Comparison of ENCODE assay signal across 8 cellular contexts in the genomic region with DNA sequence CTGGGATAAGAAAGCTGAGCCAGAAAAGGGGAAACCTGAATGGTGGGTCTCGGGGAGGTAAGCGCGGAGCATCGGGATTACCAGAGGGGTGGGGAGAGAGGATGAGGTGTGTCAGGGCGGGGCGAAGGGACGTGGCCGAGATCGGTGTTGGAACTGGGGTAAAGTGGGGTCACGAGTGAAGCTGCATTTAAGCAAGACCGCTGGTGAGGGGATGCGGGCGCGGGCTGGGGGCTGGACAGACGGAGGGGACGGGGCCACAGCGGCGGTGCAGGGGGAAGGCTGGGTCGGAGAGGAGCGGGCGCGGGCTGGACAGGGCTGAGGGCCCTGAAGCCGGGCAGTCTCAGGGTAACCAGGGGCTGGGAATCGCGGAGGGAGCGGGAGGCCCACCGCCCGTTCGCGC. TPM values are rescaled to one million over a fixed set of nuclear protein-coding genes. Genes with fewer than 3 reads are reported as not detected.
A peak's percentile ranks its signal among the peaks of the same experiment; 100 is the strongest.
DNase-seq lines count a peak whose midpoint lies in the region; ATAC-seq, FAIRE-seq and TF ChIP-seq lines count a peak whose summit lies in the region.
"Not testable (repeated sequence)": the region's sequence is repeated elsewhere in the genome, so short reads cannot be mapped to it uniquely, and the experiment has no call there.

No MANE protein-coding gene starts in this region.

- H3K36me3 Mint-ChIP-seq in activated naive CD4-positive, alpha-beta T cell treated with anti-CD3 and anti-CD28 coated beads for 36 hours (ENCODE audit: low read depth) = not testable (repeated sequence)

- FAIRE-seq in HepG2 (lab: Jason Lieb, UNC) = not testable (repeated sequence)

- not testable (repeated sequence) for TF ChIP-seq EP300 in HepG2 (IDR thresholded peaks at IDR 0.05; ENCODE audit: low read depth in 2 of 2, low read length in 2 of 2); HepG2 (CRISPR knock-in tag; IDR thresholded peaks at IDR 0.05; ENCODE audit: borderline replicate concordance); sigmoid colon (IDR thresholded peaks at IDR 0.05)

- not testable (repeated sequence) for BruUV-seq in HepG2 (replicated peaks; lab: Mats Ljungman, UMichigan)

- not testable (repeated sequence) for H3K4me1 ChIP-seq in BE2C
- H3K4me1 ChIP-seq in HepG2 (ENCODE audit: insufficient read depth, low read length) (peaks cover 23% of the 10 kb centered on the region), sigmoid colon (peaks cover 0 to 23% (median 20%) of the 10 kb centered on the region in 4 donors)

- under 1% methylated on average over 23 of the region's 30 CpGs for WGBS in HepG2 (ENCODE audit: low lambda C conversion rate)
- WGBS in sigmoid colon, 2 donors = 1% methylated on average over 25 to 27 of the region's 30 CpGs

- H3K27me3 Mint-ChIP-seq in activated naive CD4-positive, alpha-beta T cell treated with anti-CD3 and anti-CD28 coated beads for 36 hours (ENCODE audit: low read depth) = not testable (repeated sequence)

- not testable (repeated sequence) for H3K27ac ChIP-seq in HepG2 (ENCODE audit: extremely low read length, insufficient read depth, low read length)
- peak overlapping the region; percentile 85 to 88 (median 86) for H3K27ac ChIP-seq in sigmoid colon

- DNase-seq in BE2C (peak; percentile 11), NCI-H69 (lab: John Stamatoyannopoulos, UW) (peak; percentile 29), sigmoid colon (peak; percentile 67)
- peak; percentile 22 for DNase-seq in activated naive CD4-positive, alpha-beta T cell treated with anti-CD3 and anti-CD28 coated beads for 36 hours
- DNase-seq in epithelial cell of proximal tubule (ENCODE audit: low read depth); HepG2 (ENCODE audit: low spot score): not testable (repeated sequence)

- TF ChIP-seq CTCF in BE2C (IDR thresholded peaks at IDR 0.05; ENCODE audit: low read depth, low read length); epithelial cell of proximal tubule (conservative IDR thresholded peaks at IDR 0.05; ENCODE audit: low read depth, low read length); HepG2 (CRISPR knock-in tag; IDR thresholded peaks at IDR 0.05); sigmoid colon (IDR thresholded peaks at IDR 0.05): not testable (repeated sequence)

- peak overlapping the region; percentile 71 for H3K9ac ChIP-seq in HepG2 (ENCODE audit: insufficient read depth, low read depth, low read length)

- H3K9me3 ChIP-seq in BE2C; HepG2 (ENCODE audit: low read length); sigmoid colon: not testable (repeated sequence)

- CTCF ChIA-PET in activated naive CD4-positive, alpha-beta T cell treated with anti-CD3 and anti-CD28 coated beads for 36 hours (lab: Charles Lee); HepG2 (lab: Yijun Ruan, JAX; ENCODE audit: low intra/inter-chr PET ratio, low total read pairs): not testable (repeated sequence)

- not testable (repeated sequence) for TF ChIP-seq POLR2A in HepG2 (IDR thresholded peaks at IDR 0.05; ENCODE audit: insufficient read depth in 1 of 2, low read depth in 2 of 2, low read length in 2 of 2); sigmoid colon (IDR thresholded peaks at IDR 0.05)

- peak overlapping the region; percentile 86 for H3K4me3 Mint-ChIP-seq in activated naive CD4-positive, alpha-beta T cell treated with anti-CD3 and anti-CD28 coated beads for 36 hours

- H3K27ac Mint-ChIP-seq in activated naive CD4-positive, alpha-beta T cell treated with anti-CD3 and anti-CD28 coated beads for 36 hours = peak overlapping the region; percentile 75

- H3K4me1 Mint-ChIP-seq in activated naive CD4-positive, alpha-beta T cell treated with anti-CD3 and anti-CD28 coated beads for 36 hours (ENCODE audit: low read depth) = peaks cover 18% of the 10 kb centered on the region

- H3K79me2 ChIP-seq in HepG2 (ENCODE audit: insufficient read depth, low read length) = not testable (repeated sequence)

- not testable (repeated sequence) for H4K20me1 ChIP-seq in HepG2 (ENCODE audit: insufficient read depth, low read length)

- peak overlapping the region; percentile 86 for H3K4me2 ChIP-seq in HepG2 (ENCODE audit: low read depth, low read length)

- H3K36me3 ChIP-seq in BE2C; HepG2 (replicated peaks in 1 of 2; ENCODE audit: control insufficient read depth in 1 of 2, insufficient read depth in 2 of 2, low read length in 2 of 2); sigmoid colon: not testable (repeated sequence)

- ATAC-seq in GM19023 (IDR thresholded peaks at IDR 0.05; ENCODE audit: unreplicated experiment) (peak; percentile 21), HG02884 (IDR thresholded peaks at IDR 0.05; ENCODE audit: unreplicated experiment) (peak; percentile 33), HepG2 (peak; percentile 52)

- H3K27me3 ChIP-seq in BE2C; HepG2 (ENCODE audit: control insufficient read depth in 1 of 2, insufficient read depth in 2 of 2, low read length in 2 of 2); sigmoid colon: not testable (repeated sequence)

- in situ Hi-C loops in HepG2 (cut with HindIII; ENCODE audit: extremely low pct_ligation_motif_present, low pct_unique_long_range_greater_than_20kb) = not testable (repeated sequence)

- H3K4me3 ChIP-seq in BE2C (ENCODE audit: low read depth, low read length) = peak overlapping the region; percentile 60
- peak overlapping the region; percentile 64 for H3K4me3 ChIP-seq in epithelial cell of proximal tubule (ENCODE audit: low read depth, low read length)
- H3K4me3 ChIP-seq in HepG2 (replicated peaks in 1 of 3; ENCODE audit: insufficient read depth in 1 of 3, low read depth in 2 of 3, low read length in 3 of 3) = peak overlapping the region; percentile 75 to 87 (median 80); a peak in 5 of 6 replicates
- H3K4me3 ChIP-seq in sigmoid colon = peak overlapping the region; percentile 66 to 79 (median 72)

- H2AFZ ChIP-seq in HepG2 (ENCODE audit: low read length) = not testable (repeated sequence)

- intact Hi-C loops in activated naive CD4-positive, alpha-beta T cell treated with anti-CD3 and anti-CD28 coated beads for 36 hours (cut with micrococcal nuclease); HepG2 (cut with micrococcal nuclease; ENCODE audit: unreplicated experiment); sigmoid colon (cut with DNase I): not testable (repeated sequence)

- POLR2A ChIA-PET in HepG2 (lab: Yijun Ruan, JAX) = not testable (repeated sequence)

- H3K9me3 Mint-ChIP-seq in activated naive CD4-positive, alpha-beta T cell treated with anti-CD3 and anti-CD28 coated beads for 36 hours = not testable (repeated sequence)

- not testable (repeated sequence) for TF ChIP-seq RAD21 in HepG2 (CRISPR knock-in tag; IDR thresholded peaks at IDR 0.05)

RNA-seq across cellular contexts. Expression of a gene that starts 0.3 kb away (rescaled TPM):
- 23.3 TPM for polyA plus RNA-seq in BE2C (2012; ENCODE audit: insufficient read depth, insufficient read length, low read depth)
- 10 to 100 TPM; 16.6 to 18.6 TPM for total RNA-seq in activated naive CD4-positive, alpha-beta T cell treated with anti-CD3 and anti-CD28 coated beads for 36 hours
- 14.8 and 15.9 TPM in 2 replicates for total RNA-seq in epithelial cell of proximal tubule
- 7.1 and 7.6 TPM in 2 replicates for total RNA-seq in HepG2 (2016; rRNA removed; fragmentation: Illumina TruSeq; extraction: Trizol)
- total RNA-seq in HepG2 (2016; cell fraction: cytosol; rRNA removed; fragmentation: Illumina TruSeq; extraction: Trizol; ENCODE audit: low read depth) = 48.6 and 52.8 TPM in 2 replicates
- 6.8 and 8.8 TPM in 2 replicates for total RNA-seq in HepG2 (2016; cell fraction: insoluble cytoplasmic fraction; rRNA removed; fragmentation: Illumina TruSeq; extraction: Trizol)
- 15.5 and 18.1 TPM in 2 replicates for total RNA-seq in HepG2 (2016; cell fraction: membrane; rRNA removed; fragmentation: Illumina TruSeq; extraction: Trizol)
- 8.8 and 9.0 TPM in 2 replicates for total RNA-seq in HepG2 (2016; cell fraction: nucleus; rRNA removed; fragmentation: Illumina TruSeq; extraction: Trizol)
- polyA plus RNA-seq in HepG2 (2011; rRNA removed) = 13.5 and 14.6 TPM in 2 replicates
- 5.3 and 7.9 TPM in 2 replicates for polyA plus RNA-seq in HepG2 (2011; cell fraction: cytosol; rRNA removed)
- polyA plus RNA-seq in HepG2 (2011; cell fraction: nucleus; rRNA removed) = 24.7 and 25.8 TPM in 2 replicates
- polyA plus RNA-seq in HepG2 (2012) = 5.7 and 11.4 TPM in 2 replicates
- 0.94 and 1.7 TPM in 2 replicates for polyA plus RNA-seq in HepG2 (2016; cell fraction: cytosol; fragmentation: Illumina TruSeq; extraction: Trizol; ENCODE audit: low read depth)
- polyA plus RNA-seq in HepG2 (2016; cell fraction: insoluble cytoplasmic fraction; fragmentation: Illumina TruSeq; extraction: Trizol; ENCODE audit: low read depth) = 4.7 and 7.1 TPM in 2 replicates
- polyA plus RNA-seq in HepG2 (2016; cell fraction: membrane; fragmentation: Illumina TruSeq; extraction: Trizol; ENCODE audit: low read depth) = 3.2 and 3.4 TPM in 2 replicates
- polyA plus RNA-seq in HepG2 (2016; cell fraction: nucleus; fragmentation: Illumina TruSeq; extraction: Trizol; ENCODE audit: insufficient read depth, low read depth) = 12.1 and 12.9 TPM in 2 replicates
- polyA minus RNA-seq in HepG2 (2011; rRNA and poly(A)+ RNA removed; ENCODE audit: low replicate concordance) = 64.3 and 116 TPM in 2 replicates
- 15.4 and 23.1 TPM in 2 replicates for polyA minus RNA-seq in HepG2 (2011; cell fraction: cytosol; rRNA and poly(A)+ RNA removed)
- polyA minus RNA-seq in HepG2 (2011; cell fraction: nucleus; rRNA and poly(A)+ RNA removed) = 22.1 and 31.3 TPM in 2 replicates
- 10 to 100 TPM; 19.3 to 43.4 (median 29.9) TPM for total RNA-seq in sigmoid colon
- 10 to 100 TPM; 17.4 to 28.7 (median 19.0) TPM for polyA plus RNA-seq in sigmoid colon

RNA-seq across cellular contexts. Expression of a gene that starts 57.5 kb away (rescaled TPM):
- polyA plus RNA-seq in BE2C (2012; ENCODE audit: insufficient read depth, insufficient read length, low read depth) = 1.6 TPM
- 10 to 100 TPM; 39.5 to 41.3 TPM for total RNA-seq in activated naive CD4-positive, alpha-beta T cell treated with anti-CD3 and anti-CD28 coated beads for 36 hours
- total RNA-seq in epithelial cell of proximal tubule = 29.4 and 39.8 TPM in 2 replicates
- 7.8 and 18.9 TPM in 2 replicates for total RNA-seq in HepG2 (2016; rRNA removed; fragmentation: Illumina TruSeq; extraction: Trizol)
- total RNA-seq in HepG2 (2016; cell fraction: cytosol; rRNA removed; fragmentation: Illumina TruSeq; extraction: Trizol; ENCODE audit: low read depth) = 4.4 and 4.5 TPM in 2 replicates
- 6.7 and 19.6 TPM in 2 replicates for total RNA-seq in HepG2 (2016; cell fraction: insoluble cytoplasmic fraction; rRNA removed; fragmentation: Illumina TruSeq; extraction: Trizol)
- total RNA-seq in HepG2 (2016; cell fraction: membrane; rRNA removed; fragmentation: Illumina TruSeq; extraction: Trizol) = 5.4 and 5.6 TPM in 2 replicates
- total RNA-seq in HepG2 (2016; cell fraction: nucleus; rRNA removed; fragmentation: Illumina TruSeq; extraction: Trizol) = 23.4 and 28.4 TPM in 2 replicates
- polyA plus RNA-seq in HepG2 (2011; rRNA removed) = 15.5 and 20.0 TPM in 2 replicates
- polyA plus RNA-seq in HepG2 (2011; cell fraction: cytosol; rRNA removed) = 5.4 and 8.7 TPM in 2 replicates
- polyA plus RNA-seq in HepG2 (2011; cell fraction: nucleus; rRNA removed) = 141 and 178 TPM in 2 replicates
- polyA plus RNA-seq in HepG2 (2012) = 6.9 and 8.4 TPM in 2 replicates
- polyA plus RNA-seq in HepG2 (2016; cell fraction: cytosol; fragmentation: Illumina TruSeq; extraction: Trizol; ENCODE audit: low read depth) = 1.1 and 1.5 TPM in 2 replicates
- 8.6 and 9.5 TPM in 2 replicates for polyA plus RNA-seq in HepG2 (2016; cell fraction: insoluble cytoplasmic fraction; fragmentation: Illumina TruSeq; extraction: Trizol; ENCODE audit: low read depth)
- polyA plus RNA-seq in HepG2 (2016; cell fraction: membrane; fragmentation: Illumina TruSeq; extraction: Trizol; ENCODE audit: low read depth) = 2.5 and 2.7 TPM in 2 replicates
- polyA plus RNA-seq in HepG2 (2016; cell fraction: nucleus; fragmentation: Illumina TruSeq; extraction: Trizol; ENCODE audit: insufficient read depth, low read depth) = 67.3 and 73.4 TPM in 2 replicates
- polyA minus RNA-seq in HepG2 (2011; rRNA and poly(A)+ RNA removed; ENCODE audit: low replicate concordance) = 17.3 and 32.8 TPM in 2 replicates
- 4.6 and 4.8 TPM in 2 replicates for polyA minus RNA-seq in HepG2 (2011; cell fraction: cytosol; rRNA and poly(A)+ RNA removed)
- 26.1 and 28.0 TPM in 2 replicates for polyA minus RNA-seq in HepG2 (2011; cell fraction: nucleus; rRNA and poly(A)+ RNA removed)
- 10 to 100 TPM in 1 of 4 donors, 1 to 10 TPM in 3; 9.1 to 16.6 (median 9.5) TPM for total RNA-seq in sigmoid colon
- polyA plus RNA-seq in sigmoid colon = 100 to 1,000 TPM in 1 of 3 donors, 10 to 100 TPM in 2; 40.8 to 144 (median 59.4) TPM
